Comparison of ENCODE assay signal across 1 cellular context in the genomic region with DNA sequence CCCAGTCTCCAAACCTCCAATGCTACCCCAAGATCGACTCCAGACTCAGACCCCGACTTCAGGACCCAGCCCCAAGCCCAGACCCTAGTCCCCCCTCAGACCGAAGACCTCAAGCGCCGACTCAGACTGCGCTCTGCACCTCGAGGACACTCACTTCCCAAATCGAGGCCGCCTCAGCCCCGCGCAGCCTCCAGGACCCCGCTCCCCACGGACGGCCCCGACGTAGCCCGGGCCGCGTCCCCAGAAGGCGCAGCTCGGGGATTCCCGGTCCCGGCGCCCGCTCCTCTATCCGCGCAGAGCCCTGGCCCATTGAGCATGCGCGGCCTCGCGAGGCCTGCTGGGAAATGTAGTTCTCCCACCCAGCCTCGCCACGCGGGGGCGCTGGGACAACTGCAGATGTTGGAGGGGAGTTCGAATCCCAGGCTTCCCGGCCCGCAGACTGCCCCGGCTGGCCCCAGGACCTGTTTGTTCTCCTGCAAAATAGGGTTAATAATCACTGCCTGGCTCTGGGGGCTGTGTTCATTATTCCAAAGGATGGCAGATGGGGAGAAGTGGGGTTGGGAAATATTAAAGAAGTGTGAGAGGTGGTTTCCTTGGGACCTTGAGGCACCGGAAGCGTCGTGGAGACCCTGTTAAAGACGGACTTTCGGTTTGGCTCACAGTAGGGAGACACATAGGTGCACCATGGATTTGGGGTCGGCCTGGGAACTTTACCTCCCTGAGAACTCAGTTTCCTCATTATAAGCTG.
A peak's percentile ranks its signal among the peaks of the same experiment; 100 is the strongest.
TF ChIP-seq lines count a peak whose summit lies in the region.

APBA3 (minus strand) TSS at position 311 of the 748 bp plus-strand sequence. CDS start 1,428 bp downstream, outside the sequence.

TF ChIP-seq in HepG2, 621 proteins besides CTCF, POLR2A, EP300 and RAD21 (continued from another document and continues in another):
- peak; percentile 67; the same call in 1 of the 2 replicates for TF ChIP-seq KDM5A (IDR thresholded peaks at IDR 0.05; ENCODE audit: borderline replicate concordance, low read length)
- peak; percentile 84; the same call in 1 of the 2 replicates for TF ChIP-seq ZNF747 (CRISPR knock-in tag; IDR thresholded peaks at IDR 0.05; ENCODE audit: borderline replicate concordance)
- TF ChIP-seq ZGPAT (CRISPR knock-in tag; IDR thresholded peaks at IDR 0.05) = peak; percentile 76
- peak; percentile 84; the same call in 1 of the 2 replicates for TF ChIP-seq ZNF788 (CRISPR knock-in tag; IDR thresholded peaks at IDR 0.05; ENCODE audit: borderline replicate concordance)
- TF ChIP-seq CENPT (CRISPR knock-in tag; IDR thresholded peaks at IDR 0.05; ENCODE audit: low read depth) = no peak
- no peak; the same call in 1 of the 2 replicates for TF ChIP-seq SNAI1 (CRISPR knock-in tag; IDR thresholded peaks at IDR 0.05; ENCODE audit: borderline replicate concordance)
- no peak for TF ChIP-seq SATB2 (CRISPR knock-in tag; IDR thresholded peaks at IDR 0.05)
- peak; percentile 66; the same call in 1 of the 2 replicates for TF ChIP-seq ZMYM3 (CRISPR knock-in tag; IDR thresholded peaks at IDR 0.05)
- 0 out of 2 replicates have a peak, but pooled peaks have one; percentile 57 for TF ChIP-seq RCOR2 (CRISPR knock-in tag; IDR thresholded peaks at IDR 0.05)
- no peak for TF ChIP-seq RELA (CRISPR knock-in tag; IDR thresholded peaks at IDR 0.05)
- TF ChIP-seq ASH2L (IDR thresholded peaks at IDR 0.05; ENCODE audit: insufficient read length, low read depth, low read length) = peak; percentile 67
- TF ChIP-seq PAWR (CRISPR knock-in tag; IDR thresholded peaks at IDR 0.05; ENCODE audit: borderline replicate concordance) = no peak
- TF ChIP-seq HHEX (CRISPR knock-in tag; IDR thresholded peaks at IDR 0.05) = no peak
- peak; percentile 81 for TF ChIP-seq KMT2A (CRISPR knock-in tag; IDR thresholded peaks at IDR 0.05)
- no peak for TF ChIP-seq ZNF749 (CRISPR knock-in tag; IDR thresholded peaks at IDR 0.05; ENCODE audit: borderline replicate concordance)
- no peak for TF ChIP-seq MEF2D (CRISPR knock-in tag; IDR thresholded peaks at IDR 0.05)
- TF ChIP-seq ZNF460 (CRISPR knock-in tag; IDR thresholded peaks at IDR 0.05; ENCODE audit: borderline replicate concordance) = no peak; the same call in 1 of the 2 replicates
- TF ChIP-seq, protein P1, sequence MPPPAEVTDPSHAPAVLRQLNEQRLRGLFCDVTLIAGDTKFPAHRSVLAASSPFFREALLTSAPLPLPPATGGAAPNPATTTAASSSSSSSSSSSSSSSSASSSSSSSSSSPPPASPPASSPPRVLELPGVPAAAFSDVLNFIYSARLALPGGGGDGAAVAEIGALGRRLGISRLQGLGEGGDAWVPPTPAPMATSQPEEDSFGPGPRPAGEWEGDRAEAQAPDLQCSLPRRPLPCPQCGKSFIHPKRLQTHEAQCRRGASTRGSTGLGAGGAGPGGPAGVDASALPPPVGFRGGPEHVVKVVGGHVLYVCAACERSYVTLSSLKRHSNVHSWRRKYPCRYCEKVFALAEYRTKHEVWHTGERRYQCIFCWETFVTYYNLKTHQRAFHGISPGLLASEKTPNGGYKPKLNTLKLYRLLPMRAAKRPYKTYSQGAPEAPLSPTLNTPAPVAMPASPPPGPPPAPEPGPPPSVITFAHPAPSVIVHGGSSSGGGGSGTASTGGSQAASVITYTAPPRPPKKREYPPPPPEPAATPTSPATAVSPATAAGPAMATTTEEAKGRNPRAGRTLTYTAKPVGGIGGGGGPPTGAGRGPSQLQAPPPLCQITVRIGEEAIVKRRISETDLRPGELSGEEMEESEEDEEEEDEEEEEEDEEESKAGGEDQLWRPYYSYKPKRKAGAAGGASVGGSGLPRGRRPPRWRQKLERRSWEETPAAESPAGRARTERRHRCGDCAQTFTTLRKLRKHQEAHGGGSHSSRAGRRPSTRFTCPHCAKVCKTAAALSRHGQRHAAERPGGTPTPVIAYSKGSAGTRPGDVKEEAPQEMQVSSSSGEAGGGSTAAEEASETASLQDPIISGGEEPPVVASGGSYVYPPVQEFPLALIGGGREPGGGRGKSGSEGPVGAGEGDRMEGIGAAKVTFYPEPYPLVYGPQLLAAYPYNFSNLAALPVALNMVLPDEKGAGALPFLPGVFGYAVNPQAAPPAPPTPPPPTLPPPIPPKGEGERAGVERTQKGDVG (CRISPR knock-in tag; IDR thresholded peaks at IDR 0.05; ENCODE audit: borderline replicate concordance) = no peak
- TF ChIP-seq TAF1 (CRISPR knock-in tag; IDR thresholded peaks at IDR 0.05) = peak; percentile 81; the same call in 1 of the 2 replicates
- TF ChIP-seq, protein P2, sequence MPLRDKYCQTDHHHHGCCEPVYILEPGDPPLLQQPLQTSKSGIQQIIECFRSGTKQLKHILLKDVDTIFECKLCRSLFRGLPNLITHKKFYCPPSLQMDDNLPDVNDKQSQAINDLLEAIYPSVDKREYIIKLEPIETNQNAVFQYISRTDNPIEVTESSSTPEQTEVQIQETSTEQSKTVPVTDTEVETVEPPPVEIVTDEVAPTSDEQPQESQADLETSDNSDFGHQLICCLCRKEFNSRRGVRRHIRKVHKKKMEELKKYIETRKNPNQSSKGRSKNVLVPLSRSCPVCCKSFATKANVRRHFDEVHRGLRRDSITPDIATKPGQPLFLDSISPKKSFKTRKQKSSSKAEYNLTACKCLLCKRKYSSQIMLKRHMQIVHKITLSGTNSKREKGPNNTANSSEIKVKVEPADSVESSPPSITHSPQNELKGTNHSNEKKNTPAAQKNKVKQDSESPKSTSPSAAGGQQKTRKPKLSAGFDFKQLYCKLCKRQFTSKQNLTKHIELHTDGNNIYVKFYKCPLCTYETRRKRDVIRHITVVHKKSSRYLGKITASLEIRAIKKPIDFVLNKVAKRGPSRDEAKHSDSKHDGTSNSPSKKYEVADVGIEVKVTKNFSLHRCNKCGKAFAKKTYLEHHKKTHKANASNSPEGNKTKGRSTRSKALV (CRISPR knock-in tag; IDR thresholded peaks at IDR 0.05) = 0 out of 2 replicates have a peak, but pooled peaks have one; percentile 29
- peak; percentile 76 for TF ChIP-seq ELF1 (CRISPR knock-in tag; IDR thresholded peaks at IDR 0.05)
- no peak for TF ChIP-seq ZNF512B (CRISPR knock-in tag; IDR thresholded peaks at IDR 0.05; ENCODE audit: borderline replicate concordance)
- no peak for TF ChIP-seq RBM22 (optimal IDR thresholded peaks at IDR 0.05; ENCODE audit: low read length)
- peak; percentile 99 for TF ChIP-seq ZNF143 (CRISPR knock-in tag; IDR thresholded peaks at IDR 0.05)
- peak; percentile 42; the same call in 1 of the 2 replicates for TF ChIP-seq NR2C2 (CRISPR knock-in tag; IDR thresholded peaks at IDR 0.05; ENCODE audit: borderline replicate concordance)
- peak; percentile 50; the same call in 1 of the 2 replicates for TF ChIP-seq ELF3 (CRISPR knock-in tag; IDR thresholded peaks at IDR 0.05)
- no peak for TF ChIP-seq ZNF317 (CRISPR knock-in tag; IDR thresholded peaks at IDR 0.05)
- 0 out of 2 replicates have a peak, but pooled peaks have one; percentile 59 for TF ChIP-seq ZNF709 (CRISPR knock-in tag; IDR thresholded peaks at IDR 0.05)
- TF ChIP-seq HMG20B (CRISPR knock-in tag; conservative IDR thresholded peaks at IDR 0.05) = no peak
- no peak for TF ChIP-seq ZNF678 (CRISPR knock-in tag; IDR thresholded peaks at IDR 0.05)
- no peak for TF ChIP-seq ZFAT (CRISPR knock-in tag; conservative IDR thresholded peaks at IDR 0.05)
- 0 out of 2 replicates have a peak, but pooled peaks have one; percentile 57 for TF ChIP-seq ISL2 (CRISPR knock-in tag; IDR thresholded peaks at IDR 0.05)
- TF ChIP-seq, protein P3, sequence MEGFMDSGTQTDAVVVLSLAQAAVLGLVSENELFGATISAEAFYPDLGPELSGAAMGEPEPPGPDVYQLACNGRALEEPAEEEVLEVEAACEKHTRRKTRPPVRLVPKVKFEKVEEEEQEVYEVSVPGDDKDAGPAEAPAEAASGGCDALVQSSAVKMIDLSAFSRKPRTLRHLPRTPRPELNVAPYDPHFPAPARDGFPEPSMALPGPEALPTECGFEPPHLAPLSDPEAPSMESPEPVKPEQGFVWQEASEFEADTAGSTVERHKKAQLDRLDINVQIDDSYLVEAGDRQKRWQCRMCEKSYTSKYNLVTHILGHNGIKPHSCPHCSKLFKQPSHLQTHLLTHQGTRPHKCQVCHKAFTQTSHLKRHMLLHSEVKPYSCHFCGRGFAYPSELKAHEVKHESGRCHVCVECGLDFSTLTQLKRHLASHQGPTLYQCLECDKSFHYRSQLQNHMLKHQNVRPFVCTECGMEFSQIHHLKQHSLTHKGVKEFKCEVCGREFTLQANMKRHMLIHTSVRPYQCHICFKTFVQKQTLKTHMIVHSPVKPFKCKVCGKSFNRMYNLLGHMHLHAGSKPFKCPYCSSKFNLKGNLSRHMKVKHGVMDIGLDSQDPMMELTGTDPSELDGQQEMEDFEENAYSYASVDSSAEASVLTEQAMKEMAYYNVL (CRISPR knock-in tag; IDR thresholded peaks at IDR 0.05; ENCODE audit: borderline replicate concordance) = no peak
- TF ChIP-seq PCBP2 (optimal IDR thresholded peaks at IDR 0.05; ENCODE audit: low read depth, low read length, poor library complexity, severe bottlenecking) = no peak
- peak; percentile 98 for TF ChIP-seq NAIF1 (CRISPR knock-in tag; IDR thresholded peaks at IDR 0.05; ENCODE audit: borderline replicate concordance)
- no peak for TF ChIP-seq JDP2 (CRISPR knock-in tag; IDR thresholded peaks at IDR 0.05; ENCODE audit: borderline replicate concordance)
- TF ChIP-seq ZNF550 (CRISPR knock-in tag; IDR thresholded peaks at IDR 0.05; ENCODE audit: borderline replicate concordance) = no peak
- no peak for TF ChIP-seq MIXL1 (CRISPR knock-in tag; IDR thresholded peaks at IDR 0.05)
- TF ChIP-seq HMGA1 (CRISPR knock-in tag; conservative IDR thresholded peaks at IDR 0.05) = no peak
- no peak for TF ChIP-seq THAP7 (CRISPR knock-in tag; IDR thresholded peaks at IDR 0.05)
- no peak for TF ChIP-seq ZNF776 (CRISPR knock-in tag; IDR thresholded peaks at IDR 0.05)
- TF ChIP-seq HNRNPH1 (optimal IDR thresholded peaks at IDR 0.05; ENCODE audit: low read depth, low read length) = no peak
- TF ChIP-seq, protein P4, sequence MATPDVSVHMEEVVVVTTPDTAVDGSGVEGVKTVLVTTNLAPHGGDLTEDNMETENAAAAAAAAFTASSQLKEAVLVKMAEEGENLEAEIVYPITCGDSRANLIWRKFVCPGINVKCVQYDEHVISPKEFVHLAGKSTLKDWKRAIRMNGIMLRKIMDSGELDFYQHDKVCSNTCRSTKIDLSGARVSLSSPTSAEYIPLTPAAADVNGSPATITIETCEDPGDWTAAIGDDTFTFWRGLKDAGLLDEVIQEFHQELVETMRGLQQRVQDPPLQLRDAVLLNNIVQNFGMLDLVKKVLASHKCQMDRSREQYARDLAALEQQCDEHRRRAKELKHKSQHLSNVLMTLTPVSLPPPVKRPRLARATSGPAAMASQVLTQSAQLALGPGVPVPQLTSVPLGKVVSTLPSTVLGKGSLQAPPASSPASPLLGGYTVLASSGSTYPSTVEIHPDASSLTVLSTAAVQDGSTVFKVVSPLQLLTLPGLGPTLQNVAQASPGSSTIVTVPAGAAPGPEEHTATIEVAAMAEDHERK (CRISPR knock-in tag; IDR thresholded peaks at IDR 0.05; ENCODE audit: low read depth) = no peak; the same call in 1 of the 2 replicates
- TF ChIP-seq ZNF557 (CRISPR knock-in tag; IDR thresholded peaks at IDR 0.05) = no peak
- 0 out of 2 replicates have a peak, but pooled peaks have one; percentile 62 for TF ChIP-seq ETV5 (CRISPR knock-in tag; IDR thresholded peaks at IDR 0.05; ENCODE audit: borderline replicate concordance)
- TF ChIP-seq, protein P5, sequence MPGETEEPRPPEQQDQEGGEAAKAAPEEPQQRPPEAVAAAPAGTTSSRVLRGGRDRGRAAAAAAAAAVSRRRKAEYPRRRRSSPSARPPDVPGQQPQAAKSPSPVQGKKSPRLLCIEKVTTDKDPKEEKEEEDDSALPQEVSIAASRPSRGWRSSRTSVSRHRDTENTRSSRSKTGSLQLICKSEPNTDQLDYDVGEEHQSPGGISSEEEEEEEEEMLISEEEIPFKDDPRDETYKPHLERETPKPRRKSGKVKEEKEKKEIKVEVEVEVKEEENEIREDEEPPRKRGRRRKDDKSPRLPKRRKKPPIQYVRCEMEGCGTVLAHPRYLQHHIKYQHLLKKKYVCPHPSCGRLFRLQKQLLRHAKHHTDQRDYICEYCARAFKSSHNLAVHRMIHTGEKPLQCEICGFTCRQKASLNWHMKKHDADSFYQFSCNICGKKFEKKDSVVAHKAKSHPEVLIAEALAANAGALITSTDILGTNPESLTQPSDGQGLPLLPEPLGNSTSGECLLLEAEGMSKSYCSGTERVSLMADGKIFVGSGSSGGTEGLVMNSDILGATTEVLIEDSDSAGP (CRISPR knock-in tag; IDR thresholded peaks at IDR 0.05; ENCODE audit: borderline replicate concordance) = peak; percentile 69; the same call in 1 of the 2 replicates
